In genomic region chr22:40485813-40486610, GRCh38 we compare ENCODE assay signal across 12 cellular contexts.
DNase-seq lines count a peak whose midpoint lies in the region; ATAC-seq and TF ChIP-seq lines count a peak whose summit lies in the region.
"Had no signal": no experiment of that assay in that cellular context is flagged by ENCODE, and none has a peak within 500 bp of the region (broad histone marks: within the 10 kb centered on the region; RNA-seq: fewer than 3 reads in every experiment).

No MANE protein-coding gene starts in this region.

- no peak for TF ChIP-seq CTCF in fibroblast of mammary gland (conservative IDR thresholded peaks at IDR 0.05; ENCODE audit: control insufficient read depth, insufficient read depth, low read depth, low read length)
- TF ChIP-seq CTCF in GM10266 (IDR thresholded peaks at IDR 0.05; ENCODE audit: control insufficient read depth, insufficient read depth, low read depth, missing control alignments): no peak

- no peaks in the 10 kb centered on the region for H3K9me3 ChIP-seq in T-helper 17 cell (ENCODE audit: control insufficient read depth, low read length, poor library complexity, severe bottlenecking)
- H3K9me3 ChIP-seq: mucosa of descending colon had no signal

- no peak overlapping the region for H3K4me3 Mint-ChIP-seq in T-helper 17 cell

- intact Hi-C loops in sciatic nerve (cut with DNase I): no loop called here

- peaks cover 22% of the 10 kb centered on the region for H3K4me1 Mint-ChIP-seq in T-helper 17 cell

- H3K4me3 ChIP-seq in fibroblast of mammary gland (ENCODE audit: control insufficient read depth, low read depth, low read length): no peak overlapping the region
- H3K4me3 ChIP-seq: mucosa of descending colon had no signal

- ATAC-seq in T-helper 17 cell (no peak), sciatic nerve (peak; percentile 38), GM19467 (IDR thresholded peaks at IDR 0.05; ENCODE audit: unreplicated experiment) (no peak)
- ATAC-seq: mucosa of descending colon had no signal

- peak; percentile 31 for DNase-seq in GM04503 (ENCODE audit: low read depth)
- no peak for DNase-seq in T-helper 17 cell
- DNase-seq in fibroblast of mammary gland (ENCODE audit: low read depth): peak; percentile 36
- DNase-seq in sciatic nerve (ENCODE audit: low spot score): no peak
- DNase-seq in GM10266 (ENCODE audit: extremely low spot score): no peak
- no peak for DNase-seq in NCI-H1105 (lab: John Stamatoyannopoulos, UW)
- DNase-seq: activated CD8-positive, alpha-beta memory T cell treated with anti-CD3 and anti-CD28 coated beads, Interleukin-2, amount 50 U/mL, for 48 hours; DND-41; mucosa of descending colon; NK-92 treated with Interleukin-12 subunit alpha and Interleukin-12 subunit beta, amount 100 ng/mL, for 24 hours; T-helper 9 cell had no signal

- no peaks in the 10 kb centered on the region for H3K27me3 Mint-ChIP-seq in T-helper 17 cell

- no peaks in the 10 kb centered on the region for H3K36me3 Mint-ChIP-seq in T-helper 17 cell (ENCODE audit: low read depth)

- H3K27ac Mint-ChIP-seq in T-helper 17 cell: peak overlapping the region; percentile 81

Comparison
In these comparisons a context has a peak if more than half of its experiments do, and no peak if none do; other contexts are left out.
1. DNase-seq: peak in GM04503 (single experiment) and fibroblast of mammary gland (single experiment); none in T-helper 17 cell (0 of 3), sciatic nerve (single experiment), GM10266 (single experiment) and NCI-H1105 (single experiment).